ENCODE assay signal across 1 cellular context in the genomic region with DNA sequence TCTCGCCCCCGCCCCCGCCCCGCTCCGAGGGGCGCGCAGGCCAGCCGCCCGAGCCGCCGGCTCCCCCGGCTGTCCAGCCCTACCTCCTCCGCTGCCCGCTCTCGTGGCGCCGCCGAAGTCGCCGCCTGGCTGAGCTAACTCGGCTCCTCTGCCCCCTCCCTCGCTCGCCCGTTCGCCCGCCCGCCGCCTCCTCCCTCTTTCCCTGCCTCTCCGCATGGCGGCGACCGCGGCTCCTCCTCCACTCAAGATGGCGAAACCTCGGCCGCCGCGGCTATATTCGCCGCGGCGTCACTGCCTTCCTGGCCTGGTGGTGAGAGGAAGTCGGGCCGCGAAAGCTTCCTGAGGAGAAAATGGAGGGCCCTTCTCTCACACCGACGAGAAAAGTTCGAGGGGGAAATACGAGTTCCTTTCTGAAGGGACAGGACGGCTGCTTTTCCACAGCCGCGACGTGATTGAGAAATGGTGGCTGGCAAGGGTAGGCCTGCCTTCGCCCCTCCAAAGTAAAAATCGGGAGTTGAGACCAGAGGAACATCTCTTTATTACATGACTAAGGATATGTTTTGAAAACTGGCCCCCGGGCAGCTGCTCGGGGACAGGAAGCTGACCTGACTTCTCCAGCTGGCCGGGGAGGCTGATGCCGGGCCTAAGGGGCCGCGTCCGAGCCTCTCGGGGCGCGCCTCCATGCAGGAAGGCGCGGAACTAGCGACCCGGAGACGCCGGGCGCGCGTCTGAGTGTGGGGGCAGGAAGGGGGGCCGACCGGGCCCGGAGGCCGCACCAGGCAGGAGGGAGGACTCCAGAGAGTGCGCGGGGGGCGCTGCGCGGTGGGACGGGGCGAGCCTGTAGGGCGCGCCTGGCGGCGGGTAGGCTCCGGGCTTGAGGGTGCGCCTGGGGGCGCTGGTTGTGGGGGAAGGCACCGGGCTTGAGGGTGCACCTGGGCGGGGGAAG.
TF ChIP-seq lines count a peak whose summit lies in the region.

DDX6 (minus strand) TSS at position 150 of the 946 bp plus-strand sequence. CDS start 4,913 bp downstream, outside the sequence.

TF ChIP-seq in GM12878, 131 proteins besides CTCF, POLR2A, EP300 and RAD21 (continued from another document and continues in another):
- no peak for TF ChIP-seq PRDM15 (CRISPR knock-in tag; IDR thresholded peaks at IDR 0.05)
- TF ChIP-seq PAX5 (IDR thresholded peaks at IDR 0.05; ENCODE audit: borderline replicate concordance, low read depth, low read length) = no peak
- peak; percentile 23 for TF ChIP-seq KLF5 (IDR thresholded peaks at IDR 0.05; ENCODE audit: partially characterized antibody)
- no peak for TF ChIP-seq PBX3 (IDR thresholded peaks at IDR 0.05; ENCODE audit: insufficient replicate concordance, low read depth, low read length)
- TF ChIP-seq POLR2AphosphoS5 (IDR thresholded peaks at IDR 0.05; ENCODE audit: low read length) = peak; percentile 62; the same call in 1 of the 2 replicates
- no peak for TF ChIP-seq YBX1 (IDR thresholded peaks at IDR 0.05)
- TF ChIP-seq, protein P1, sequence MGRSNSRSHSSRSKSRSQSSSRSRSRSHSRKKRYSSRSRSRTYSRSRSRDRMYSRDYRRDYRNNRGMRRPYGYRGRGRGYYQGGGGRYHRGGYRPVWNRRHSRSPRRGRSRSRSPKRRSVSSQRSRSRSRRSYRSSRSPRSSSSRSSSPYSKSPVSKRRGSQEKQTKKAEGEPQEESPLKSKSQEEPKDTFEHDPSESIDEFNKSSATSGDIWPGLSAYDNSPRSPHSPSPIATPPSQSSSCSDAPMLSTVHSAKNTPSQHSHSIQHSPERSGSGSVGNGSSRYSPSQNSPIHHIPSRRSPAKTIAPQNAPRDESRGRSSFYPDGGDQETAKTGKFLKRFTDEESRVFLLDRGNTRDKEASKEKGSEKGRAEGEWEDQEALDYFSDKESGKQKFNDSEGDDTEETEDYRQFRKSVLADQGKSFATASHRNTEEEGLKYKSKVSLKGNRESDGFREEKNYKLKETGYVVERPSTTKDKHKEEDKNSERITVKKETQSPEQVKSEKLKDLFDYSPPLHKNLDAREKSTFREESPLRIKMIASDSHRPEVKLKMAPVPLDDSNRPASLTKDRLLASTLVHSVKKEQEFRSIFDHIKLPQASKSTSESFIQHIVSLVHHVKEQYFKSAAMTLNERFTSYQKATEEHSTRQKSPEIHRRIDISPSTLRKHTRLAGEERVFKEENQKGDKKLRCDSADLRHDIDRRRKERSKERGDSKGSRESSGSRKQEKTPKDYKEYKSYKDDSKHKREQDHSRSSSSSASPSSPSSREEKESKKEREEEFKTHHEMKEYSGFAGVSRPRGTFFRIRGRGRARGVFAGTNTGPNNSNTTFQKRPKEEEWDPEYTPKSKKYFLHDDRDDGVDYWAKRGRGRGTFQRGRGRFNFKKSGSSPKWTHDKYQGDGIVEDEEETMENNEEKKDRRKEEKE (IDR thresholded peaks at IDR 0.05) = no peak
- peak; percentile 72 for TF ChIP-seq RUNX3 (IDR thresholded peaks at IDR 0.05; ENCODE audit: low read length)
- no peak for TF ChIP-seq BMI1 (IDR thresholded peaks at IDR 0.05; ENCODE audit: borderline replicate concordance)
- peak; percentile 12 to 47; a peak in 1 of 4 replicates for TF ChIP-seq BHLHE40 (IDR thresholded peaks at IDR 0.05; ENCODE audit: borderline replicate concordance in 1 of 2, low read depth in 2 of 2, low read length in 1 of 2)
- peak; percentile 18; the same call in 1 of the 2 replicates for TF ChIP-seq CBX5 (IDR thresholded peaks at IDR 0.05; ENCODE audit: low read depth)
- peak; percentile 78; the same call in 1 of the 2 replicates for TF ChIP-seq ZNF207 (IDR thresholded peaks at IDR 0.05; ENCODE audit: borderline replicate concordance)
- TF ChIP-seq, protein P2, sequence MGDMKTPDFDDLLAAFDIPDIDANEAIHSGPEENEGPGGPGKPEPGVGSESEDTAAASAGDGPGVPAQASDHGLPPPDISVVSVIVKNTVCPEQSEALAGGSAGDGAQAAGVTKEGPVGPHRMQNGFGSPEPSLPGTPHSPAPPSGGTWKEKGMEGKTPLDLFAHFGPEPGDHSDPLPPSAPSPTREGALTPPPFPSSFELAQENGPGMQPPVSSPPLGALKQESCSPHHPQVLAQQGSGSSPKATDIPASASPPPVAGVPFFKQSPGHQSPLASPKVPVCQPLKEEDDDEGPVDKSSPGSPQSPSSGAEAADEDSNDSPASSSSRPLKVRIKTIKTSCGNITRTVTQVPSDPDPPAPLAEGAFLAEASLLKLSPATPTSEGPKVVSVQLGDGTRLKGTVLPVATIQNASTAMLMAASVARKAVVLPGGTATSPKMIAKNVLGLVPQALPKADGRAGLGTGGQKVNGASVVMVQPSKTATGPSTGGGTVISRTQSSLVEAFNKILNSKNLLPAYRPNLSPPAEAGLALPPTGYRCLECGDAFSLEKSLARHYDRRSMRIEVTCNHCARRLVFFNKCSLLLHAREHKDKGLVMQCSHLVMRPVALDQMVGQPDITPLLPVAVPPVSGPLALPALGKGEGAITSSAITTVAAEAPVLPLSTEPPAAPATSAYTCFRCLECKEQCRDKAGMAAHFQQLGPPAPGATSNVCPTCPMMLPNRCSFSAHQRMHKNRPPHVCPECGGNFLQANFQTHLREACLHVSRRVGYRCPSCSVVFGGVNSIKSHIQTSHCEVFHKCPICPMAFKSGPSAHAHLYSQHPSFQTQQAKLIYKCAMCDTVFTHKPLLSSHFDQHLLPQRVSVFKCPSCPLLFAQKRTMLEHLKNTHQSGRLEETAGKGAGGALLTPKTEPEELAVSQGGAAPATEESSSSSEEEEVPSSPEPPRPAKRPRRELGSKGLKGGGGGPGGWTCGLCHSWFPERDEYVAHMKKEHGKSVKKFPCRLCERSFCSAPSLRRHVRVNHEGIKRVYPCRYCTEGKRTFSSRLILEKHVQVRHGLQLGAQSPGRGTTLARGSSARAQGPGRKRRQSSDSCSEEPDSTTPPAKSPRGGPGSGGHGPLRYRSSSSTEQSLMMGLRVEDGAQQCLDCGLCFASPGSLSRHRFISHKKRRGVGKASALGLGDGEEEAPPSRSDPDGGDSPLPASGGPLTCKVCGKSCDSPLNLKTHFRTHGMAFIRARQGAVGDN (IDR thresholded peaks at IDR 0.05) = peak; percentile 23; the same call in 1 of the 2 replicates
- TF ChIP-seq MTA3 (IDR thresholded peaks at IDR 0.05; ENCODE audit: borderline replicate concordance, low read length) = 0 out of 2 replicates have a peak, but pooled peaks have one; percentile 16
- peak; percentile 40; the same call in 1 of the 2 replicates for TF ChIP-seq FOXM1 (IDR thresholded peaks at IDR 0.05; ENCODE audit: low read depth, low read length)
- TF ChIP-seq EZH2 (IDR thresholded peaks at IDR 0.05; ENCODE audit: borderline replicate concordance, control insufficient read depth, low read depth, low read length) = no peak
- peak; percentile 60; the same call in 1 of the 2 replicates for TF ChIP-seq CBFB (IDR thresholded peaks at IDR 0.05; ENCODE audit: low read depth)
- TF ChIP-seq, protein P3, sequence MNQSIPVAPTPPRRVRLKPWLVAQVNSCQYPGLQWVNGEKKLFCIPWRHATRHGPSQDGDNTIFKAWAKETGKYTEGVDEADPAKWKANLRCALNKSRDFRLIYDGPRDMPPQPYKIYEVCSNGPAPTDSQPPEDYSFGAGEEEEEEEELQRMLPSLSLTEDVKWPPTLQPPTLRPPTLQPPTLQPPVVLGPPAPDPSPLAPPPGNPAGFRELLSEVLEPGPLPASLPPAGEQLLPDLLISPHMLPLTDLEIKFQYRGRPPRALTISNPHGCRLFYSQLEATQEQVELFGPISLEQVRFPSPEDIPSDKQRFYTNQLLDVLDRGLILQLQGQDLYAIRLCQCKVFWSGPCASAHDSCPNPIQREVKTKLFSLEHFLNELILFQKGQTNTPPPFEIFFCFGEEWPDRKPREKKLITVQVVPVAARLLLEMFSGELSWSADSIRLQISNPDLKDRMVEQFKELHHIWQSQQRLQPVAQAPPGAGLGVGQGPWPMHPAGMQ (IDR thresholded peaks at IDR 0.05; ENCODE audit: borderline replicate concordance) = no peak
- TF ChIP-seq, protein P4, sequence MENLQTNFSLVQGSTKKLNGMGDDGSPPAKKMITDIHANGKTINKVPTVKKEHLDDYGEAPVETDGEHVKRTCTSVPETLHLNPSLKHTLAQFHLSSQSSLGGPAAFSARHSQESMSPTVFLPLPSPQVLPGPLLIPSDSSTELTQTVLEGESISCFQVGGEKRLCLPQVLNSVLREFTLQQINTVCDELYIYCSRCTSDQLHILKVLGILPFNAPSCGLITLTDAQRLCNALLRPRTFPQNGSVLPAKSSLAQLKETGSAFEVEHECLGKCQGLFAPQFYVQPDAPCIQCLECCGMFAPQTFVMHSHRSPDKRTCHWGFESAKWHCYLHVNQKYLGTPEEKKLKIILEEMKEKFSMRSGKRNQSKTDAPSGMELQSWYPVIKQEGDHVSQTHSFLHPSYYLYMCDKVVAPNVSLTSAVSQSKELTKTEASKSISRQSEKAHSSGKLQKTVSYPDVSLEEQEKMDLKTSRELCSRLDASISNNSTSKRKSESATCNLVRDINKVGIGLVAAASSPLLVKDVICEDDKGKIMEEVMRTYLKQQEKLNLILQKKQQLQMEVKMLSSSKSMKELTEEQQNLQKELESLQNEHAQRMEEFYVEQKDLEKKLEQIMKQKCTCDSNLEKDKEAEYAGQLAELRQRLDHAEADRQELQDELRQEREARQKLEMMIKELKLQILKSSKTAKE (IDR thresholded peaks at IDR 0.05; ENCODE audit: low read depth, poor library complexity, severe bottlenecking) = peak; percentile 48
- 0 out of 2 replicates have a peak, but pooled peaks have one; percentile 74 for TF ChIP-seq PAX8 (IDR thresholded peaks at IDR 0.05)
- no peak for TF ChIP-seq ZBTB4 (CRISPR knock-in tag; IDR thresholded peaks at IDR 0.05)
- TF ChIP-seq SP1 (IDR thresholded peaks at IDR 0.05; ENCODE audit: low read depth, low read length) = no peak
- no peak for TF ChIP-seq BCL3 (IDR thresholded peaks at IDR 0.05; ENCODE audit: borderline replicate concordance, insufficient read depth, low read depth, low read length, poor library complexity, severe bottlenecking)
- TF ChIP-seq RB1 (IDR thresholded peaks at IDR 0.05; ENCODE audit: borderline replicate concordance) = 0 out of 2 replicates have a peak, but pooled peaks have one; percentile 35
- TF ChIP-seq NBN (IDR thresholded peaks at IDR 0.05) = peak; percentile 32
- TF ChIP-seq CREM (IDR thresholded peaks at IDR 0.05; ENCODE audit: low read depth) = peak; percentile 36
- peak; percentile 27; the same call in 1 of the 2 replicates for TF ChIP-seq NR2C1 (IDR thresholded peaks at IDR 0.05)
- TF ChIP-seq TBL1XR1 (IDR thresholded peaks at IDR 0.05; ENCODE audit: low read depth, low read length) = peak; percentile 37; the same call in 1 of the 2 replicates
- TF ChIP-seq ZBED1 (IDR thresholded peaks at IDR 0.05; ENCODE audit: borderline replicate concordance) = no peak; the same call in 1 of the 2 replicates
